In genomic region chr11:123531325-123531724, GRCh38 we compare ENCODE assay signal across 28 cellular contexts.
"Had no signal": no experiment of that assay in that cellular context is flagged by ENCODE, and none has a peak within 500 bp of the region (broad histone marks: within the 10 kb centered on the region; RNA-seq: fewer than 3 reads in every experiment).

No MANE protein-coding gene starts in this region.

- H3K27ac ChIP-seq: brain microvascular endothelial cell, epithelial cell of prostate, esophagus squamous epithelium, neutrophil, skin epidermis, tibial nerve, VCaP had no signal

- H3K4me3 ChIP-seq: esophagus squamous epithelium, mucosa of descending colon, skin epidermis, tibial nerve had no signal

- ATAC-seq: activated CD4-positive, CD25-positive, alpha-beta regulatory T cell treated with anti-CD3 and anti-CD28 coated beads, Interleukin-2, amount 50 U/mL, for 24 hours; mucosa of descending colon; sciatic nerve; stimulated activated effector memory CD8-positive, alpha-beta T cell treated with anti-CD3 and anti-CD28 coated beads, Interleukin-12 subunit alpha, Interleukin-12 subunit beta, amount 100 ng/mL, for 72 hours had no signal

- FAIRE-seq: astrocyte, frontal cortex, islet of Langerhans, TTC549 had no signal

- H3K9me3 ChIP-seq: esophagus squamous epithelium, mucosa of descending colon, neutrophil, tibial nerve had no signal

- H3K36me3 ChIP-seq: brain microvascular endothelial cell, esophagus squamous epithelium, tibial nerve had no signal

- H3K27me3 ChIP-seq: brain microvascular endothelial cell, neutrophil, tibial nerve had no signal

- DNase-seq: activated CD4-positive, alpha-beta T cell treated with anti-CD3 and anti-CD28 coated beads for 48 hours; activated CD4-positive, alpha-beta T cell treated with anti-CD3 and anti-CD28 coated beads, Interleukin-2, amount 50 U/mL, for 48 hours; activated CD8-positive, alpha-beta memory T cell treated with anti-CD3 and anti-CD28 coated beads, Interleukin-2, amount 50 U/mL, for 4 hours; activated effector memory CD4-positive, alpha-beta T cell treated with anti-CD3 and anti-CD28 coated beads, Interleukin-2, amount 50 U/mL, for 16 hours; activated naive CD4-positive, alpha-beta T cell treated with anti-CD3 and anti-CD28 coated beads for 36 hours; activated naive CD8-positive, alpha-beta T cell treated with anti-CD3 and anti-CD28 coated beads for 36 hours; activated T-cell treated with anti-CD3 and anti-CD28 coated beads, Interleukin-2, amount 50 U/mL, for 1 hour; amniotic stem cell; brain microvascular endothelial cell; central memory CD4-positive, alpha-beta T cell; effector CD4-positive, alpha-beta T cell; esophagus squamous epithelium; left ventricle myocardium superior; mucosa of descending colon; stimulated activated CD4-positive, alpha-beta T cell treated with anti-CD3 and anti-CD28 coated beads, Interleukin-4, amount 100 ng/mL, for 24 hours; T-helper 9 cell had no signal
